In genomic region chr4:113004655-113005054, GRCh38 we compare ENCODE assay signal across 29 cellular contexts.
"Had no signal": no experiment of that assay in that cellular context is flagged by ENCODE, and none has a peak within 500 bp of the region (broad histone marks: within the 10 kb centered on the region; RNA-seq: fewer than 3 reads in every experiment).

No MANE protein-coding gene starts in this region.

- H3K27me3 ChIP-seq: ascending aorta, cardiac muscle cell had no signal

- H3K36me3 ChIP-seq: ascending aorta, cardiac muscle cell, WERI-Rb-1 had no signal

- ATAC-seq: activated CD8-positive, alpha-beta memory T cell treated with anti-CD3 and anti-CD28 coated beads, Interleukin-2, amount 10 ng/mL, durations not matched to agents 7 days and 5 days; activated CD8-positive, alpha-beta T cell treated with anti-CD3 and anti-CD28 coated beads, Interleukin-2, amount 10 ng/mL, durations not matched to agents 7 days and 5 days; activated naive CD8-positive, alpha-beta T cell treated with anti-CD3 and anti-CD28 coated beads, Interleukin-2, amount 50 U/mL, for 24 hours; T-cell; T-helper 17 cell; WTC11 had no signal

- H3K4me3 ChIP-seq: ascending aorta, cardiac muscle cell had no signal

- H3K9me3 ChIP-seq: ascending aorta had no signal

- FAIRE-seq: bronchial epithelial cell had no signal

- H3K27ac ChIP-seq: ascending aorta, cardiac muscle cell, WERI-Rb-1 had no signal

- DNase-seq: activated CD4-positive, alpha-beta memory T cell treated with anti-CD3 and anti-CD28 coated beads, Interleukin-2, amount 10 ng/mL, durations not matched to agents 7 days and 5 days; activated CD4-positive, alpha-beta T cell treated with anti-CD3 and anti-CD28 coated beads for 48 hours; activated CD4-positive, alpha-beta T cell treated with anti-CD3 and anti-CD28 coated beads, Interleukin-2, amount 10 ng/mL, durations not matched to agents 7 days and 5 days; activated CD4-positive, alpha-beta T cell treated with anti-CD3 and anti-CD28 coated beads, Interleukin-2, amount 50 U/mL, for 48 hours; activated CD4-positive, CD25-positive, alpha-beta regulatory T cell treated with anti-CD3 and anti-CD28 coated beads, Interleukin-2, amount 50 U/mL, for 72 hours; activated CD8-positive, alpha-beta memory T cell treated with anti-CD3 and anti-CD28 coated beads for 24 hours; activated CD8-positive, alpha-beta memory T cell treated with anti-CD3 and anti-CD28 coated beads, Interleukin-2, amount 10 ng/mL, durations not matched to agents 7 days and 5 days; activated CD8-positive, alpha-beta memory T cell treated with anti-CD3 and anti-CD28 coated beads, Interleukin-2, amount 50 U/mL, for 48 hours; activated CD8-positive, alpha-beta T cell treated with anti-CD3 and anti-CD28 coated beads, Interleukin-2, amount 10 ng/mL, durations not matched to agents 7 days and 5 days; activated effector memory CD4-positive, alpha-beta T cell treated with Interleukin-2 at 50 U/mL for 16 hours; activated gamma-delta T cell; activated naive CD4-positive, alpha-beta T cell treated with anti-CD3 and anti-CD28 coated beads, Interleukin-2, amount 10 ng/mL, durations not matched to agents 7 days and 5 days; activated naive CD4-positive, alpha-beta T cell treated with Interleukin-2 at 50 U/mL for 16 hours; activated naive CD8-positive, alpha-beta T cell treated with anti-CD3 and anti-CD28 coated beads, Interleukin-2, amount 10 ng/mL, durations not matched to agents 7 days and 5 days; activated naive CD8-positive, alpha-beta T cell treated with anti-CD3 and anti-CD28 coated beads, Interleukin-2, amount 50 U/mL, for 24 hours; activated T-cell treated with anti-CD3 and anti-CD28 coated beads, Interleukin-2, amount 50 U/mL, for 24 hours; activated T-cell treated with anti-CD3 and anti-CD28 coated beads, Interleukin-2, amount 50 U/mL, for 48 hours; amygdala; anterior cingulate cortex; caudate nucleus; cerebellar nuclear complex; T-cell; T-helper 17 cell; T1000; WERI-Rb-1 had no signal

- H3K4me1 ChIP-seq: ascending aorta had no signal
